Comparison of ENCODE assay signal across 8 cellular contexts in the genomic region with DNA sequence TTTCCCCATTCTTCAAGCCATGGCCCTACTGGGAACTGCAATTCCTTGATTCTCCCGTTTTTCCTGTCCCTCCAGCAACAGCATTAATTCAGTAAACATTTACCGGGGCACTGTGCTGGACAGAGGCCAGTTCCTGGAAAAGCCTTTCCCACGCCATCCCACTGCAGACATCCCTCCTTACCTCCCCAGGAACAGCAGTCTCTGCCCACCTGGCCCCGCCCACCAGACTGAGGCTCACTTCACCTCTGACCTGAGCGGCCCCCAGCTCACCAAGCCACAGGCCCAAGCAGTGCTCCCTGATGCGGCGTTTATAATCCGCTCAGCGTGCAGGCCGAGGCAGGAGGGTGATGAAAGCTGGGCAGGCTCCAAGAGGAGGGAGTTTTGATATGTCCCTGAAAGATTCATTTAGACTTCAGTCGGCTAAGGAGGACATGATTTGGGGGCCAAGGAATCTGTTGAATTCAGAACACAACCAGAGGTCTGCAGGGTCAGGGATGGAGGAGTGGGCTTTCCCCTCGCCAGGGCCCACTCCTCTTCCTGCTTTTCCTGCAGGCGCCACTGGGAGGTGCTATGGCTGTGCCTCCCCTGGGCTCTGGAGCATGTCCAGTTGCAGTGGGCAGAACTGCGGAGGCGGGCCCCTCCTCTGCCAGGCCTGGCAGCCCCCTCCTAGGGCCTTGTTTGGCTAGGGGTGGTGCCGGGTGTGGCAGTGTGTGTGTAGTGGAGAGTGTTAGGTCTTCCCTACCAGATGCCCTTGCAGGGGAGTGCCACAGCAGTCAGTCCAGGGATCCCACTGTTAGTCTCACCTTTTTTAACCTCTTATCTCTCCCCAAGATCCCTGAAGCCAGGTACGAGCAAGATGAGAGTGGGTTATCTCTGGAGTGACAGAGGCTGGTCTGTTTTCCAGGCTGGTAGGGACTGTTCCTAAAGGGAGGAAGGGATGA. TPM values are rescaled to one million over a fixed set of nuclear protein-coding genes. Genes with fewer than 3 reads are reported as not detected.
DNase-seq lines count a peak whose midpoint lies in the region; ATAC-seq and TF ChIP-seq lines count a peak whose summit lies in the region.

No MANE protein-coding gene starts in this region.

- 17% methylated on average over 1 of the region's 17 CpGs; no CpG with 5 or more reads in 1 of the 2 donors for WGBS in gastroesophageal sphincter (ENCODE audit: low coverage in 1 of 2), 2 donors

- peak overlapping the region; percentile 62 to 89 (median 76) for H3K27ac ChIP-seq in Peyer's patch
- H3K27ac ChIP-seq in gastroesophageal sphincter, result peak overlapping the region; percentile 97 to 99 (median 98)
- H3K27ac ChIP-seq in rectal smooth muscle tissue (ENCODE audit: low read depth, low read length), result peak overlapping the region; percentile 98

- TF ChIP-seq POLR2A in Peyer's patch (IDR thresholded peaks at IDR 0.05) (no peak), gastroesophageal sphincter (IDR thresholded peaks at IDR 0.05) (peak; percentile 69 to 71)

- peak; percentile 64 for ATAC-seq in gastroesophageal sphincter
- ATAC-seq in GM19452 (IDR thresholded peaks at IDR 0.05; ENCODE audit: unreplicated experiment), result no peak
- ATAC-seq in HG03378 (IDR thresholded peaks at IDR 0.05; ENCODE audit: unreplicated experiment), result no peak

- peak in 4 of 6 experiments; percentile 25 to 53 (median 44) for TF ChIP-seq CTCF in Peyer's patch (IDR thresholded peaks at IDR 0.05)
- TF ChIP-seq CTCF in gastroesophageal sphincter (IDR thresholded peaks at IDR 0.05), result peak in 3 of 4 experiments; percentile 78 to 90 (median 85)

- H3K36me3 ChIP-seq in Peyer's patch (peaks cover 0 to 40% (median 0%) of the 10 kb centered on the region in 3 donors), gastroesophageal sphincter (peaks cover 0 to 48% of the 10 kb centered on the region in 2 donors), rectal smooth muscle tissue (ENCODE audit: control insufficient read depth, insufficient read depth, low read length) (peaks cover 23% of the 10 kb centered on the region)

- H3K27me3 ChIP-seq in Peyer's patch (no peaks in the 10 kb centered on the region), gastroesophageal sphincter (no peaks in the 10 kb centered on the region), rectal smooth muscle tissue (ENCODE audit: control insufficient read depth, insufficient read depth, low read length) (no peaks in the 10 kb centered on the region)

- no peak for TF ChIP-seq EP300 in gastroesophageal sphincter (IDR thresholded peaks at IDR 0.05)

- peak overlapping the region in 1 of 4 donors; percentile 44 for H3K4me3 ChIP-seq in Peyer's patch
- peak overlapping the region; percentile 35 to 73 for H3K4me3 ChIP-seq in gastroesophageal sphincter
- peak overlapping the region; percentile 71 for H3K4me3 ChIP-seq in rectal smooth muscle tissue (ENCODE audit: low read length)

- DNase-seq in EL, result peak; percentile 28
- DNase-seq in Peyer's patch, result peak in 1 of 3 donors; percentile 74
- DNase-seq in NCI-H2196 treated with DMSO at 0.1 percent for 48 hours (lab: John Stamatoyannopoulos, UW; ENCODE audit: unreplicated experiment), result no peak
- no peak for DNase-seq in NCI-H2107 (lab: John Stamatoyannopoulos, UW)

- H3K9ac ChIP-seq in rectal smooth muscle tissue (ENCODE audit: low read length), result peak overlapping the region; percentile 49

- peaks cover 0 to 29% (median 0%) of the 10 kb centered on the region in 4 donors for H3K4me1 ChIP-seq in Peyer's patch
- peaks cover 0 to 50% (median 8%) of the 10 kb centered on the region in 3 donors for H3K4me1 ChIP-seq in gastroesophageal sphincter
- peaks cover 11% of the 10 kb centered on the region for H3K4me1 ChIP-seq in rectal smooth muscle tissue (ENCODE audit: control insufficient read depth, insufficient read depth, low read length)

- H3K9me3 ChIP-seq in Peyer's patch (no peaks in the 10 kb centered on the region), gastroesophageal sphincter (no peaks in the 10 kb centered on the region)

RNA-seq across cellular contexts. Expression of gene TAGLN, which starts 1.4 kb away (rescaled TPM):
- total RNA-seq in Peyer's patch (100 to 1,000 TPM; 110 to 361 (median 254) TPM), gastroesophageal sphincter (over 10,000 TPM; 10,394 to 14,194 (median 13,050) TPM)

RNA-seq across cellular contexts. Expression of gene SIDT2, which starts 19.2 kb away (rescaled TPM):
- 100 to 1,000 TPM in 3 of 4 donors, 10 to 100 TPM in 1; 69.3 to 201 (median 162) TPM for total RNA-seq in Peyer's patch
- 10 to 100 TPM; 15.3 to 50.1 (median 33.6) TPM for total RNA-seq in gastroesophageal sphincter

RNA-seq across cellular contexts. Expression of gene PCSK7, which starts 34.1 kb away (rescaled TPM):
- 100 to 1,000 TPM; 136 to 244 (median 171) TPM for total RNA-seq in Peyer's patch
- 10 to 100 TPM; 28.9 to 40.5 (median 35.3) TPM for total RNA-seq in gastroesophageal sphincter

RNA-seq across cellular contexts. Expression of gene RNF214, which starts 34.7 kb away (rescaled TPM):
- 10 to 100 TPM; 10.2 to 32.2 (median 13.4) TPM for total RNA-seq in Peyer's patch
- total RNA-seq in gastroesophageal sphincter, result 10 to 100 TPM; 14.8 to 21.2 (median 17.4) TPM

RNA-seq across cellular contexts. Expression of gene PAFAH1B2, which starts 53.7 kb away (rescaled TPM):
- total RNA-seq in Peyer's patch (10 to 100 TPM; 45.4 to 96.2 (median 66.9) TPM), gastroesophageal sphincter (10 to 100 TPM; 50.3 to 82.3 (median 63.2) TPM)

Comparison
In these comparisons a context has a peak if more than half of its experiments do, and no peak if none do; other contexts are left out.
1. POLR2A ChIP-seq: peak in gastroesophageal sphincter (2 of 2); none in Peyer's patch (0 of 2).
2. RNA of gene TAGLN, which starts 1.4 kb away (total RNA-seq): 10,394 to 14,194 TPM in gastroesophageal sphincter; 110 to 361 TPM in Peyer's patch; every median in the first group is over 10 times any median in the second.
3. Peak in every context shown above with its lines, with median percentiles within 50 percentile points of each other: H3K27ac ChIP-seq.